ENCODE assay signal across 21 cellular contexts in genomic region chr11:59187020-59187419, GRCh38. TPM values are rescaled to one million over a fixed set of nuclear protein-coding genes. Genes with fewer than 3 reads are reported as not detected.
A peak's percentile ranks its signal among the peaks of the same experiment; 100 is the strongest.
DNase-seq lines count a peak whose midpoint lies in the region; ATAC-seq and TF ChIP-seq lines count a peak whose summit lies in the region.
"Had no signal": no experiment of that assay in that cellular context is flagged by ENCODE, and none has a peak within 500 bp of the region (broad histone marks: within the 10 kb centered on the region; RNA-seq: fewer than 3 reads in every experiment).

No MANE protein-coding gene starts in this region.

- H3K4me3 ChIP-seq in heart right ventricle (no peak overlapping the region), sigmoid colon (no peak overlapping the region)
- H3K4me3 ChIP-seq: mucosa of descending colon had no signal

- no peaks in the 10 kb centered on the region for H3K36me3 Mint-ChIP-seq in natural killer cell treated with Interleukin-12 subunit alpha and Interleukin-12 subunit beta and Interleukin-15 and Interleukin-18, amount 100 ng/mL, for 72 hours
- H3K36me3 Mint-ChIP-seq: activated CD4-positive, alpha-beta memory T cell treated with anti-CD3 and anti-CD28 coated beads for 36 hours had no signal

- no peaks in the 10 kb centered on the region for H3K27me3 ChIP-seq in heart right ventricle
- no peaks in the 10 kb centered on the region for H3K27me3 ChIP-seq in layer of hippocampus (ENCODE audit: control insufficient read depth, insufficient read depth, low read length)
- peaks cover 0 to 8% (median 0%) of the 10 kb centered on the region in 3 donors for H3K27me3 ChIP-seq in sigmoid colon
- H3K27me3 ChIP-seq: BE2C had no signal

- H3K36me3 ChIP-seq in heart right ventricle: peaks cover 0 to 30% (median 0%) of the 10 kb centered on the region in 9 donors
- H3K36me3 ChIP-seq in sigmoid colon: peaks cover 0 to 8% (median 2%) of the 10 kb centered on the region in 4 donors
- H3K36me3 ChIP-seq: BE2C had no signal

- no peak overlapping the region for H3K4me3 Mint-ChIP-seq in natural killer cell treated with Interleukin-12 subunit alpha and Interleukin-12 subunit beta and Interleukin-15 and Interleukin-18, amount 100 ng/mL, for 72 hours
- H3K4me3 Mint-ChIP-seq: activated CD4-positive, alpha-beta memory T cell treated with anti-CD3 and anti-CD28 coated beads for 36 hours; stimulated activated memory B cell treated with anti-CD40 and anti-IgM and Interleukin-4, amounts not matched to agents 10 μg/mL and 1 μg/mL and 100 μg/mL, for 72 hours; T-helper 2 cell treated with Interferon-gamma antibody and Interleukin-4, amounts not matched to agents 5 μg/mL and 100 μg/mL, for 36 hours had no signal

- TF ChIP-seq POLR2A in sigmoid colon (IDR thresholded peaks at IDR 0.05): no peak

- TF ChIP-seq CTCF in heart right ventricle (IDR thresholded peaks at IDR 0.05) (no peak), sigmoid colon (IDR thresholded peaks at IDR 0.05) (no peak)

- peaks cover 0 to 6% of the 10 kb centered on the region in 2 donors for H3K27me3 Mint-ChIP-seq in natural killer cell treated with Interleukin-12 subunit alpha and Interleukin-12 subunit beta and Interleukin-15 and Interleukin-18, amount 100 ng/mL, for 72 hours
- H3K27me3 Mint-ChIP-seq: activated CD4-positive, alpha-beta memory T cell treated with anti-CD3 and anti-CD28 coated beads for 36 hours; stimulated activated memory B cell treated with anti-CD40 and anti-IgM and Interleukin-4, amounts not matched to agents 10 μg/mL and 1 μg/mL and 100 μg/mL, for 72 hours had no signal

- intact Hi-C loops in heart right ventricle (cut with DNase I): no loop called here
- intact Hi-C loops in Right ventricle myocardium inferior (cut with DNase I): no loop called here
- intact Hi-C loops in sigmoid colon (cut with DNase I): no loop called here
- intact Hi-C loops in left colon (cut with DNase I, micrococcal nuclease): no loop called here

- H3K4me1 ChIP-seq in heart right ventricle (peaks cover 0 to 55% (median 14%) of the 10 kb centered on the region in 9 donors), sigmoid colon (peaks cover 0 to 14% (median 8%) of the 10 kb centered on the region in 4 donors)
- H3K4me1 ChIP-seq: BE2C had no signal

- H3K9me3 ChIP-seq in heart right ventricle (no peaks in the 10 kb centered on the region), sigmoid colon (no peaks in the 10 kb centered on the region)
- H3K9me3 ChIP-seq: BE2C, mucosa of descending colon had no signal

- ATAC-seq in heart right ventricle (peak in 6 of 8 donors; percentile 2 to 36 (median 14)), Right ventricle myocardium inferior (no peak), left colon (no peak), GM21526 (IDR thresholded peaks at IDR 0.05; ENCODE audit: low FRiP score, unreplicated experiment) (no peak), GM18861 (IDR thresholded peaks at IDR 0.05; ENCODE audit: unreplicated experiment) (no peak)
- ATAC-seq in natural killer cell treated with Interleukin-12 subunit alpha and Interleukin-12 subunit beta and Interleukin-15 and Interleukin-18, amount 100 ng/mL, for 72 hours: no peak
- ATAC-seq: stimulated activated memory B cell treated with anti-CD40 and anti-IgM and Interleukin-4, amounts not matched to agents 10 μg/mL and 1 μg/mL and 100 μg/mL, for 72 hours had no signal

- WGBS in heart right ventricle, 2 donors: 84 to 90% methylated on average over 3 of the region's 3 CpGs
- 34 to 69% methylated on average over 3 of the region's 3 CpGs for WGBS in sigmoid colon, 2 donors

- H3K4me1 Mint-ChIP-seq in natural killer cell treated with Interleukin-12 subunit alpha and Interleukin-12 subunit beta and Interleukin-15 and Interleukin-18, amount 100 ng/mL, for 72 hours (ENCODE audit: low read depth in 2 of 2): no peaks in the 10 kb centered on the region
- H3K4me1 Mint-ChIP-seq: stimulated activated memory B cell treated with anti-CD40 and anti-IgM and Interleukin-4, amounts not matched to agents 10 μg/mL and 1 μg/mL and 100 μg/mL, for 72 hours had no signal

- no peak for TF ChIP-seq EP300 in sigmoid colon (IDR thresholded peaks at IDR 0.05)

- H3K27ac ChIP-seq in heart right ventricle (peak overlapping the region in 7 of 10 donors; percentile 5 to 62 (median 39)), layer of hippocampus (ENCODE audit: low read depth, low read length) (peak overlapping the region; percentile 58), sigmoid colon (peak overlapping the region; percentile 8 to 54 (median 28))

- DNase-seq in heart right ventricle: no peak
- no peak for DNase-seq in Right ventricle myocardium inferior (ENCODE audit: missing footprints)
- no peak for DNase-seq in sigmoid colon
- DNase-seq in left colon: no peak
- DNase-seq in natural killer cell treated with Interleukin-12 subunit alpha and Interleukin-12 subunit beta and Interleukin-15 and Interleukin-18, amount 100 ng/mL, for 72 hours (ENCODE audit: low spot score): no peak
- DNase-seq: amniotic stem cell, BE2C, COR-L47, NCI-H1048, NCI-H2029, NCI-H510A had no signal

- H3K9me3 Mint-ChIP-seq in natural killer cell treated with Interleukin-12 subunit alpha and Interleukin-12 subunit beta and Interleukin-15 and Interleukin-18, amount 100 ng/mL, for 72 hours: no peaks in the 10 kb centered on the region
- H3K9me3 Mint-ChIP-seq: activated CD4-positive, alpha-beta memory T cell treated with anti-CD3 and anti-CD28 coated beads for 36 hours; stimulated activated memory B cell treated with anti-CD40 and anti-IgM and Interleukin-4, amounts not matched to agents 10 μg/mL and 1 μg/mL and 100 μg/mL, for 72 hours; T-helper 2 cell treated with Interferon-gamma antibody and Interleukin-4, amounts not matched to agents 5 μg/mL and 100 μg/mL, for 36 hours had no signal

- H3K27ac Mint-ChIP-seq in natural killer cell treated with Interleukin-12 subunit alpha and Interleukin-12 subunit beta and Interleukin-15 and Interleukin-18, amount 100 ng/mL, for 72 hours: no peak overlapping the region
- H3K27ac Mint-ChIP-seq: activated CD4-positive, alpha-beta memory T cell treated with anti-CD3 and anti-CD28 coated beads for 36 hours; stimulated activated memory B cell treated with anti-CD40 and anti-IgM and Interleukin-4, amounts not matched to agents 10 μg/mL and 1 μg/mL and 100 μg/mL, for 72 hours; T-helper 2 cell treated with Interferon-gamma antibody and Interleukin-4, amounts not matched to agents 5 μg/mL and 100 μg/mL, for 36 hours had no signal

RNA-seq across cellular contexts. Expression of gene DTX4, which starts 15.1 kb away (rescaled TPM):
- total RNA-seq in heart right ventricle: 1 to 10 TPM in 9 of 10 donors, under 1 TPM in 1; 0.98 to 4.1 (median 2.7) TPM
- 1 to 10 TPM in 1 of 2 donors, under 1 TPM in 1; 0.86 to 1.3 TPM for polyA plus RNA-seq in heart right ventricle
- total RNA-seq in Right ventricle myocardium inferior: 2.1 TPM
- 1 to 10 TPM; 3.5 to 7.8 (median 4.1) TPM for total RNA-seq in sigmoid colon
- polyA plus RNA-seq in sigmoid colon: 10 to 100 TPM; 21.0 to 29.0 (median 24.7) TPM
- total RNA-seq in left colon: 10 to 100 TPM; 58.4 to 62.4 TPM
- under 1 TPM; 0.17 to 0.33 TPM for total RNA-seq in natural killer cell treated with Interleukin-12 subunit alpha and Interleukin-12 subunit beta and Interleukin-15 and Interleukin-18, amount 100 ng/mL, for 72 hours
- total RNA-seq: Daoy had no signal

RNA-seq across cellular contexts. Expression of gene MPEG1, which starts 25.7 kb away (rescaled TPM):
- total RNA-seq in heart right ventricle: 10 to 100 TPM in 3 of 10 donors, 1 to 10 TPM in 7; 3.9 to 45.9 (median 7.0) TPM
- 1 to 10 TPM; 2.9 to 3.2 TPM for polyA plus RNA-seq in heart right ventricle
- 18.3 TPM for total RNA-seq in Right ventricle myocardium inferior
- 10 to 100 TPM in 3 of 4 donors, 1 to 10 TPM in 1; 8.0 to 23.5 (median 13.6) TPM for total RNA-seq in sigmoid colon
- polyA plus RNA-seq in sigmoid colon: 10 to 100 TPM in 2 of 3 donors, 1 to 10 TPM in 1; 9.6 to 63.8 (median 32.4) TPM
- total RNA-seq in left colon: 10 to 100 TPM in 1 of 2 donors, 1 to 10 TPM in 1; 5.0 to 24.2 TPM
- total RNA-seq in natural killer cell treated with Interleukin-12 subunit alpha and Interleukin-12 subunit beta and Interleukin-15 and Interleukin-18, amount 100 ng/mL, for 72 hours: under 1 TPM in 1 of 2 donors, not detected in 1; 0.11 TPM
- total RNA-seq: A172; activated CD4-positive, alpha-beta memory T cell treated with anti-CD3 and anti-CD28 coated beads for 36 hours; Daoy; LHCN-M2 had no signal

RNA-seq across cellular contexts. Expression of gene FAM111A, which starts 44.4 kb away (rescaled TPM):
- 10 to 100 TPM in 2 of 10 donors, 1 to 10 TPM in 8; 4.0 to 18.6 (median 5.1) TPM for total RNA-seq in heart right ventricle
- polyA plus RNA-seq in heart right ventricle: 10 to 100 TPM in 1 of 2 donors, 1 to 10 TPM in 1; 2.9 to 22.5 TPM
- 12.0 TPM for total RNA-seq in Right ventricle myocardium inferior
- 10 to 100 TPM; 26.0 to 33.4 (median 29.0) TPM for total RNA-seq in sigmoid colon
- polyA plus RNA-seq in sigmoid colon: 10 to 100 TPM in 1 of 3 donors, 1 to 10 TPM in 2; 6.6 to 22.1 (median 9.0) TPM
- 10 to 100 TPM; 25.0 to 27.8 TPM for total RNA-seq in left colon
- 10 to 100 TPM; 69.7 to 79.6 TPM for total RNA-seq in natural killer cell treated with Interleukin-12 subunit alpha and Interleukin-12 subunit beta and Interleukin-15 and Interleukin-18, amount 100 ng/mL, for 72 hours

Comparison
In these comparisons a context has a peak if more than half of its experiments do, and no peak if none do; other contexts are left out.
1. ATAC-seq: peak in heart right ventricle (6 of 8); none in Right ventricle myocardium inferior (single experiment), left colon (single experiment), GM21526 (single experiment), GM18861 (single experiment) and natural killer cell treated with Interleukin-12 subunit alpha and Interleukin-12 subunit beta and Interleukin-15 and Interleukin-18, amount 100 ng/mL, for 72 hours (0 of 2).
2. RNA of gene DTX4, which starts 15.1 kb away (total RNA-seq): 58.4 to 62.4 TPM in left colon; 3.5 to 7.8 TPM in sigmoid colon, 0.98 to 4.1 TPM in heart right ventricle, 2.1 TPM in Right ventricle myocardium inferior (single experiment) and 0.17 to 0.33 TPM in natural killer cell treated with Interleukin-12 subunit alpha and Interleukin-12 subunit beta and Interleukin-15 and Interleukin-18, amount 100 ng/mL, for 72 hours; every median in the first group is over 4 times any median in the second.
3. RNA of gene MPEG1, which starts 25.7 kb away (total RNA-seq): 5.0 to 24.2 TPM in left colon, 18.3 TPM in Right ventricle myocardium inferior (single experiment), 8.0 to 23.5 TPM in sigmoid colon and 3.9 to 45.9 TPM in heart right ventricle; 0.11 TPM in natural killer cell treated with Interleukin-12 subunit alpha and Interleukin-12 subunit beta and Interleukin-15 and Interleukin-18, amount 100 ng/mL, for 72 hours; every median in the first group is over 4 times any median in the second.
4. Peak in every context shown above with its lines, with median percentiles within 50 percentile points of each other: H3K27ac ChIP-seq.